ENCODE assay signal across 24 cellular contexts in the genomic region with DNA sequence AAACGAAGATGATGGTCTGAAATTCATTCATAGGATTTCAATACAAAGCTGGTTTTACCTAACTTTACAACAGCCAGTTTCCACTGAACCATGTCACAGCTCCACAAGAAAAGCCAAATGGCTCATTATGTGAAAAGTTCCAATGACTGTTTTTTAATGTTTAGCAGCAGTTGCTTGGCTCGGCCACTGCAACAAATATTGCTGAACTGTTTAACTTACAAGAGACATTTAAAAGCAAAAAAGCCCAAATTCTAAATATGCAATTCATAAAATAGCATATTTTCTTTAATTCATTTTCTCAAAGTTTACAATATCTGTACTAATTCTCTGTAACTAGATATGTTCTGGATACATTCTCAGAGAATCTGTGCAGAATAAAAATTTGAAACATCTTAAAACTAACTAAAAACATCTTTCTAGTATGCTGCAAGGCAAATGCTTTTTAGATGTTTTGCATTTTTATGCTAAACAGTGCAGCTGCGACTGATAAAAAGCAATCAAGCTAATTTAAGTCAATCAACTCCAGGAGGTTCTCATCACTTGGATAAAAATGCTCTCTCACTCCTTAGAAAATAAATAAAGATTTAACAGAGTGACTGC.
DNase-seq lines count a peak whose midpoint lies in the region; ATAC-seq and TF ChIP-seq lines count a peak whose summit lies in the region.
"Had no signal": no experiment of that assay in that cellular context is flagged by ENCODE, and none has a peak within 500 bp of the region (broad histone marks: within the 10 kb centered on the region; RNA-seq: fewer than 3 reads in every experiment).

No MANE protein-coding gene starts in this region.

- 0 out of 2 replicates have a peak overlapping the region, but pooled peaks have one; percentile 11 for H3K27ac Mint-ChIP-seq in GM23338
- H3K27ac Mint-ChIP-seq: B cell; CD4-positive, CD25-positive, alpha-beta regulatory T cell had no signal

- H3K9me2 ChIP-seq in GM23338 (ENCODE audit: insufficient read depth), result no peaks in the 10 kb centered on the region

- H3K36me3 ChIP-seq in GM23338 (ENCODE audit: insufficient read depth), result no peaks in the 10 kb centered on the region
- H3K36me3 ChIP-seq in aorta (ENCODE audit: control insufficient read depth in 1 of 2, insufficient read depth in 2 of 2, low read length in 1 of 2), result no peaks in the 10 kb centered on the region
- H3K36me3 ChIP-seq: HAP-1, MG63 had no signal

- no peak overlapping the region for H3K4me3 ChIP-seq in GM23338
- H3K4me3 ChIP-seq in aorta (ENCODE audit: low read length in 2 of 2), result no peak overlapping the region
- H3K4me3 ChIP-seq: GM12878, HAP-1, MG63 had no signal

- TF ChIP-seq CTCF in GM23338 (conservative IDR thresholded peaks at IDR 0.05; ENCODE audit: low read depth in 2 of 2), result no peak

- H3F3A ChIP-seq in GM23338 (replicated peaks; ENCODE audit: low read depth), result no peaks in the 10 kb centered on the region; the same call in 1 of the 2 replicates

- 37 to 39% methylated on average over 3 of the region's 3 CpGs for WGBS in aorta, 2 donors

- H3K36me3 Mint-ChIP-seq in GM23338 (ENCODE audit: low read depth), result peaks cover 15% of the 10 kb centered on the region
- H3K36me3 Mint-ChIP-seq: CD4-positive, CD25-positive, alpha-beta regulatory T cell had no signal

- no peaks in the 10 kb centered on the region for H4K20me1 ChIP-seq in GM23338 (replicated peaks; ENCODE audit: insufficient read depth)

- no peaks in the 10 kb centered on the region for H3K79me2 ChIP-seq in GM23338 (replicated peaks; ENCODE audit: insufficient read depth)

- DNase-seq in GM23338 (ENCODE audit: low spot score) (no peak), dedifferentiated amniotic fluid mesenchymal stem cell (ENCODE audit: extremely low spot score) (peak; percentile 70), left kidney (ENCODE audit: low read depth, low spot score) (peak; percentile 10), aorta (no peak), NCI-H1092 treated with DMSO at 0.1 percent for 48 hours (lab: John Stamatoyannopoulos, UW) (no peak), hepatic stellate cell (ENCODE audit: low spot score) (no peak)
- DNase-seq in activated CD4-positive, CD25-positive, alpha-beta regulatory T cell treated with anti-CD3 and anti-CD28 coated beads, Interleukin-2, amount 50 U/mL, for 72 hours, result no peak
- DNase-seq: CD4-positive, CD25-positive, alpha-beta regulatory T cell; COR-L47; DMS153; EL; Kasumi-1; MG63; NCI-H1048; NCI-H1436 treated with DMSO at 0.1 percent for 48 hours; NCI-H2029; NCI-H2171; NCI-H446; NCI-H69 had no signal

- peaks cover 55% of the 10 kb centered on the region for H3K4me1 Mint-ChIP-seq in GM23338
- H3K4me1 Mint-ChIP-seq: B cell; CD4-positive, CD25-positive, alpha-beta regulatory T cell had no signal

- H3K27me3 ChIP-seq in GM23338 (ENCODE audit: insufficient read depth) (no peaks in the 10 kb centered on the region), aorta (ENCODE audit: control insufficient read depth in 1 of 2, insufficient read depth in 2 of 2, low read length in 1 of 2) (no peaks in the 10 kb centered on the region)
- H3K27me3 ChIP-seq: MG63 had no signal

- no peak for ATAC-seq in GM23338
- ATAC-seq in aorta (ENCODE audit: low FRiP score), result no peak
- ATAC-seq: GM12878, Right ventricle myocardium inferior had no signal

- intact Hi-C loops in aorta (cut with DNase I), result no loop called here

- H3K9me3 Mint-ChIP-seq in GM23338, result peaks cover 15% of the 10 kb centered on the region

- no peak overlapping the region for H2AFZ ChIP-seq in GM23338

- peak overlapping the region; percentile 65; the same call in 1 of the 2 replicates for H3K27ac ChIP-seq in GM23338 (ENCODE audit: low read depth)
- H3K27ac ChIP-seq in aorta (ENCODE audit: low read depth in 1 of 2, low read length in 2 of 2), result no peak overlapping the region
- H3K27ac ChIP-seq: HL-60 had no signal

- H3K4me2 ChIP-seq in GM23338, result peak overlapping the region; percentile 18; the same call in 1 of the 2 replicates

- H3K9me3 ChIP-seq in aorta (ENCODE audit: control insufficient read depth, low read length), result peaks cover 8% of the 10 kb centered on the region
- H3K9me3 ChIP-seq: HAP-1, MG63 had no signal

- H3K4me1 ChIP-seq in GM23338 (ENCODE audit: insufficient read depth) (peaks cover 54% of the 10 kb centered on the region), aorta (ENCODE audit: control insufficient read depth in 1 of 2, insufficient read depth in 2 of 2, low read length in 2 of 2) (no peaks in the 10 kb centered on the region)

- peaks cover 2% of the 10 kb centered on the region for H3K27me3 Mint-ChIP-seq in GM23338 (ENCODE audit: insufficient read depth, low read depth, poor library complexity)
- H3K27me3 Mint-ChIP-seq: B cell; CD4-positive, CD25-positive, alpha-beta regulatory T cell had no signal

- no peak overlapping the region for H3K4me3 Mint-ChIP-seq in GM23338
- H3K4me3 Mint-ChIP-seq: B cell; CD4-positive, CD25-positive, alpha-beta regulatory T cell had no signal

TF ChIP-seq in GM23338, 12 proteins besides CTCF, POLR2A, EP300 and RAD21 (continues in another document):
- TF ChIP-seq, protein P1, sequence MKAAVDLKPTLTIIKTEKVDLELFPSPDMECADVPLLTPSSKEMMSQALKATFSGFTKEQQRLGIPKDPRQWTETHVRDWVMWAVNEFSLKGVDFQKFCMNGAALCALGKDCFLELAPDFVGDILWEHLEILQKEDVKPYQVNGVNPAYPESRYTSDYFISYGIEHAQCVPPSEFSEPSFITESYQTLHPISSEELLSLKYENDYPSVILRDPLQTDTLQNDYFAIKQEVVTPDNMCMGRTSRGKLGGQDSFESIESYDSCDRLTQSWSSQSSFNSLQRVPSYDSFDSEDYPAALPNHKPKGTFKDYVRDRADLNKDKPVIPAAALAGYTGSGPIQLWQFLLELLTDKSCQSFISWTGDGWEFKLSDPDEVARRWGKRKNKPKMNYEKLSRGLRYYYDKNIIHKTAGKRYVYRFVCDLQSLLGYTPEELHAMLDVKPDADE (IDR thresholded peaks at IDR 0.05), result no peak
- no peak for TF ChIP-seq ZNF331 (CRISPR knock-in tag; IDR thresholded peaks at IDR 0.05; ENCODE audit: low read depth)
- no peak for TF ChIP-seq EZH2 (IDR thresholded peaks at IDR 0.05; ENCODE audit: low read depth, unreplicated experiment)
- no peak for TF ChIP-seq CREB1 (CRISPR knock-in tag; IDR thresholded peaks at IDR 0.05; ENCODE audit: low read depth)
- TF ChIP-seq NANOG (IDR thresholded peaks at IDR 0.05; ENCODE audit: borderline replicate concordance), result no peak
- TF ChIP-seq STAT1 (IDR thresholded peaks at IDR 0.05; ENCODE audit: unreplicated experiment), result no peak
- TF ChIP-seq EZH2phosphoT487 (IDR thresholded peaks at IDR 0.05; ENCODE audit: unreplicated experiment), result no peak
- TF ChIP-seq, protein P2, sequence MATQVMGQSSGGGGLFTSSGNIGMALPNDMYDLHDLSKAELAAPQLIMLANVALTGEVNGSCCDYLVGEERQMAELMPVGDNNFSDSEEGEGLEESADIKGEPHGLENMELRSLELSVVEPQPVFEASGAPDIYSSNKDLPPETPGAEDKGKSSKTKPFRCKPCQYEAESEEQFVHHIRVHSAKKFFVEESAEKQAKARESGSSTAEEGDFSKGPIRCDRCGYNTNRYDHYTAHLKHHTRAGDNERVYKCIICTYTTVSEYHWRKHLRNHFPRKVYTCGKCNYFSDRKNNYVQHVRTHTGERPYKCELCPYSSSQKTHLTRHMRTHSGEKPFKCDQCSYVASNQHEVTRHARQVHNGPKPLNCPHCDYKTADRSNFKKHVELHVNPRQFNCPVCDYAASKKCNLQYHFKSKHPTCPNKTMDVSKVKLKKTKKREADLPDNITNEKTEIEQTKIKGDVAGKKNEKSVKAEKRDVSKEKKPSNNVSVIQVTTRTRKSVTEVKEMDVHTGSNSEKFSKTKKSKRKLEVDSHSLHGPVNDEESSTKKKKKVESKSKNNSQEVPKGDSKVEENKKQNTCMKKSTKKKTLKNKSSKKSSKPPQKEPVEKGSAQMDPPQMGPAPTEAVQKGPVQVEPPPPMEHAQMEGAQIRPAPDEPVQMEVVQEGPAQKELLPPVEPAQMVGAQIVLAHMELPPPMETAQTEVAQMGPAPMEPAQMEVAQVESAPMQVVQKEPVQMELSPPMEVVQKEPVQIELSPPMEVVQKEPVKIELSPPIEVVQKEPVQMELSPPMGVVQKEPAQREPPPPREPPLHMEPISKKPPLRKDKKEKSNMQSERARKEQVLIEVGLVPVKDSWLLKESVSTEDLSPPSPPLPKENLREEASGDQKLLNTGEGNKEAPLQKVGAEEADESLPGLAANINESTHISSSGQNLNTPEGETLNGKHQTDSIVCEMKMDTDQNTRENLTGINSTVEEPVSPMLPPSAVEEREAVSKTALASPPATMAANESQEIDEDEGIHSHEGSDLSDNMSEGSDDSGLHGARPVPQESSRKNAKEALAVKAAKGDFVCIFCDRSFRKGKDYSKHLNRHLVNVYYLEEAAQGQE (IDR thresholded peaks at IDR 0.05; ENCODE audit: unreplicated experiment), result no peak
- TF ChIP-seq ZNF114 (CRISPR knock-in tag; IDR thresholded peaks at IDR 0.05), result no peak

Comparison
In these comparisons a context has a peak if more than half of its experiments do, and no peak if none do; other contexts are left out.
1. DNase-seq: peak in dedifferentiated amniotic fluid mesenchymal stem cell (single experiment) and left kidney (single experiment); none in GM23338 (single experiment), activated CD4-positive, CD25-positive, alpha-beta regulatory T cell treated with anti-CD3 and anti-CD28 coated beads, Interleukin-2, amount 50 U/mL, for 72 hours (single experiment), aorta (0 of 2), NCI-H1092 treated with DMSO at 0.1 percent for 48 hours (single experiment) and hepatic stellate cell (single experiment).